ENCODE assay signal across 22 cellular contexts in genomic region chr3:63386568-63386967, GRCh38.
DNase-seq lines count a peak whose midpoint lies in the region; ATAC-seq and TF ChIP-seq lines count a peak whose summit lies in the region.
"Had no signal": no experiment of that assay in that cellular context is flagged by ENCODE, and none has a peak within 500 bp of the region (broad histone marks: within the 10 kb centered on the region; RNA-seq: fewer than 3 reads in every experiment).

No MANE protein-coding gene starts in this region.

- no peak overlapping the region for H3K9ac ChIP-seq in neuronal stem cell (ENCODE audit: low read depth, low read length, poor library complexity)

- no peak overlapping the region for H2BK12ac ChIP-seq in neuronal stem cell (ENCODE audit: low read length)

- H3K9me3 ChIP-seq in neuronal stem cell (replicated peaks in 1 of 2; ENCODE audit: control insufficient read depth in 2 of 2, insufficient read depth in 1 of 2, low read depth in 1 of 2, low read length in 2 of 2), result no peaks in the 10 kb centered on the region
- no peaks in the 10 kb centered on the region for H3K9me3 ChIP-seq in CD4-positive, alpha-beta T cell (ENCODE audit: control insufficient read depth, low read length)
- H3K9me3 ChIP-seq: ascending aorta, tibial nerve had no signal

- no peak overlapping the region for H4K8ac ChIP-seq in neuronal stem cell (ENCODE audit: low read depth, low read length)

- ATAC-seq in CD4-positive, alpha-beta T cell (ENCODE audit: poor library complexity), result no peak
- ATAC-seq in GM18502 (IDR thresholded peaks at IDR 0.05; ENCODE audit: poor library complexity, unreplicated experiment), result no peak

- H3K4me1 Mint-ChIP-seq in CD4-positive, alpha-beta T cell (ENCODE audit: low read depth), result no peaks in the 10 kb centered on the region

- H4K91ac ChIP-seq in neuronal stem cell (ENCODE audit: low read depth, low read length, poor library complexity), result no peak overlapping the region

- H3K4me2 ChIP-seq in neuronal stem cell (ENCODE audit: insufficient read depth, low read length, poor library complexity, severe bottlenecking), result no peak overlapping the region

- intact Hi-C loops in CD4-positive, alpha-beta T cell (cut with DNase I, micrococcal nuclease), result no loop called here

- CTCF ChIA-PET in CD4-positive, alpha-beta T cell (lab: Charles Lee), result no interaction called here

- no peak overlapping the region for H3K4me3 ChIP-seq in fibroblast of mammary gland (ENCODE audit: control insufficient read depth, low read depth, low read length)
- H3K4me3 ChIP-seq in neuronal stem cell (ENCODE audit: low read length in 2 of 2), result no peak overlapping the region
- H3K4me3 ChIP-seq: ascending aorta, tibial nerve had no signal

- H3K4me3 Mint-ChIP-seq in CD4-positive, alpha-beta T cell, result no peak overlapping the region
- H3K4me3 Mint-ChIP-seq: activated naive CD4-positive, alpha-beta T cell treated with anti-CD3 and anti-CD28 coated beads for 36 hours; activated T-cell treated with anti-CD3 and anti-CD28 coated beads, Interleukin-2, amount 50 U/mL, for 24 hours; stimulated activated naive CD8-positive, alpha-beta T cell treated with anti-CD3 and anti-CD28 coated beads, Interleukin-15, Interleukin-2, amounts not matched to agents 100 ng/mL and 50 ng/mL, for 24 hours had no signal

- TF ChIP-seq CTCF in fibroblast of mammary gland (conservative IDR thresholded peaks at IDR 0.05; ENCODE audit: control insufficient read depth, insufficient read depth, low read depth, low read length), result no peak
- no peak for TF ChIP-seq CTCF in CD4-positive, alpha-beta T cell (IDR thresholded peaks at IDR 0.05)

- no CpG with 5 or more reads among the region's 4 CpGs for WGBS in neuronal stem cell (ENCODE audit: extremely low coverage in 2 of 2, insufficient read length in 2 of 2, insufficient replicate concordance in 1 of 2), 2 donors

- H3K4ac ChIP-seq in neuronal stem cell (ENCODE audit: low read length), result no peak overlapping the region

- H2BK15ac ChIP-seq in neuronal stem cell (ENCODE audit: low read length), result no peak overlapping the region

- no peaks in the 10 kb centered on the region for H3K27me3 ChIP-seq in neuronal stem cell (ENCODE audit: control insufficient read depth in 3 of 3, insufficient read depth in 3 of 3, low read depth in 1 of 3, low read length in 3 of 3)
- H3K27me3 ChIP-seq in CD4-positive, alpha-beta T cell (ENCODE audit: control insufficient read depth, insufficient read depth, low read length), result no peaks in the 10 kb centered on the region
- H3K27me3 ChIP-seq: ascending aorta, tibial nerve had no signal

- POLR2A ChIA-PET in CD4-positive, alpha-beta T cell (lab: Charles Lee), result no interaction called here

- H3K27me3 Mint-ChIP-seq in CD4-positive, alpha-beta T cell, result peaks cover 7% of the 10 kb centered on the region
- H3K27me3 Mint-ChIP-seq: activated T-cell treated with anti-CD3 and anti-CD28 coated beads, Interleukin-2, amount 50 U/mL, for 24 hours; stimulated activated naive CD8-positive, alpha-beta T cell treated with anti-CD3 and anti-CD28 coated beads, Interleukin-15, Interleukin-2, amounts not matched to agents 100 ng/mL and 50 ng/mL, for 24 hours had no signal

- no peak overlapping the region for H2BK120ac ChIP-seq in neuronal stem cell (ENCODE audit: low read depth, low read length)

- H3K9me3 Mint-ChIP-seq in CD4-positive, alpha-beta T cell, result no peaks in the 10 kb centered on the region
- H3K9me3 Mint-ChIP-seq: activated T-cell treated with anti-CD3 and anti-CD28 coated beads, Interleukin-2, amount 50 U/mL, for 24 hours had no signal

- H2AK5ac ChIP-seq in neuronal stem cell (ENCODE audit: low read depth, low read length), result no peak overlapping the region

- H3K14ac ChIP-seq in neuronal stem cell (ENCODE audit: low read length), result no peak overlapping the region

- H3K36me3 ChIP-seq in neuronal stem cell (replicated peaks in 1 of 2; ENCODE audit: control insufficient read depth in 2 of 2, insufficient read depth in 2 of 2, low read length in 2 of 2), result no peaks in the 10 kb centered on the region
- H3K36me3 ChIP-seq: ascending aorta, tibial nerve had no signal

- peak; percentile 30 for DNase-seq in ELF-1 (ENCODE audit: low read depth, low spot score)
- peak; percentile 84 for DNase-seq in NCI-H69 (lab: John Stamatoyannopoulos, UW)
- DNase-seq in fibroblast of mammary gland (ENCODE audit: low read depth), result peak; percentile 24
- DNase-seq in neuronal stem cell (ENCODE audit: low spot score), result no peak
- no peak for DNase-seq in AG08395 (ENCODE audit: low spot score)
- DNase-seq in CD4-positive, alpha-beta T cell, result no peak
- DNase-seq: activated CD4-positive, CD25-positive, alpha-beta regulatory T cell treated with anti-CD3 and anti-CD28 coated beads, Interleukin-2, amount 50 U/mL, for 72 hours; activated naive CD4-positive, alpha-beta T cell treated with anti-CD3 and anti-CD28 coated beads for 36 hours; activated T-cell treated with anti-CD3 and anti-CD28 coated beads, Interleukin-2, amount 50 U/mL, for 24 hours; Calu3; cerebellar nuclear complex; effector memory CD4-positive, alpha-beta T cell; NCI-H1092; NCI-H2081; NCI-H510A; NK-92 treated with Interleukin-12 subunit alpha and Interleukin-12 subunit beta, amount 100 ng/mL, for 24 hours; small intestine; stimulated activated CD4-positive, alpha-beta T cell treated with anti-CD3 and anti-CD28 coated beads, Interleukin-2, amount 100 ng/mL, for 48 hours had no signal

- no peak overlapping the region for H3K23ac ChIP-seq in neuronal stem cell (ENCODE audit: low read depth, low read length, poor library complexity)

- H2AFZ ChIP-seq in neuronal stem cell (ENCODE audit: low read length), result no peak overlapping the region

- H2BK5ac ChIP-seq in neuronal stem cell (ENCODE audit: low read length), result no peak overlapping the region

- H3K36me3 Mint-ChIP-seq in CD4-positive, alpha-beta T cell (ENCODE audit: low read depth), result no peaks in the 10 kb centered on the region

- no peaks in the 10 kb centered on the region for H3K79me1 ChIP-seq in neuronal stem cell (ENCODE audit: low read depth, low read length)

- peaks cover 0 to 3% of the 10 kb centered on the region in 2 donors for H3K4me1 ChIP-seq in neuronal stem cell (ENCODE audit: control insufficient read depth in 2 of 2, insufficient read depth in 1 of 2, low read depth in 1 of 2, low read length in 2 of 2)
- H3K4me1 ChIP-seq: ascending aorta, tibial nerve had no signal

- no peak overlapping the region for H3K27ac Mint-ChIP-seq in CD4-positive, alpha-beta T cell
- H3K27ac Mint-ChIP-seq: activated naive CD4-positive, alpha-beta T cell treated with anti-CD3 and anti-CD28 coated beads for 36 hours; activated T-cell treated with anti-CD3 and anti-CD28 coated beads, Interleukin-2, amount 50 U/mL, for 24 hours; stimulated activated naive CD8-positive, alpha-beta T cell treated with anti-CD3 and anti-CD28 coated beads, Interleukin-15, Interleukin-2, amounts not matched to agents 100 ng/mL and 50 ng/mL, for 24 hours had no signal

- no peak overlapping the region for H3K27ac ChIP-seq in neuronal stem cell (replicated peaks; ENCODE audit: low read length)
- H3K27ac ChIP-seq in CD4-positive, alpha-beta T cell (ENCODE audit: low read depth, low read length), result no peak overlapping the region
- H3K27ac ChIP-seq: ascending aorta, tibial nerve had no signal

- peak overlapping the region; percentile 60 for H3K18ac ChIP-seq in neuronal stem cell (ENCODE audit: low read length)

Comparison
In these comparisons a context has a peak if more than half of its experiments do, and no peak if none do; other contexts are left out.
1. DNase-seq: peak in ELF-1 (single experiment), NCI-H69 (single experiment) and fibroblast of mammary gland (single experiment); none in neuronal stem cell (single experiment), AG08395 (single experiment) and CD4-positive, alpha-beta T cell (0 of 10).